In genomic region chr22:49344196-49344595, GRCh38 we compare ENCODE assay signal across 23 cellular contexts.
"Had no signal": no experiment of that assay in that cellular context is flagged by ENCODE, and none has a peak within 500 bp of the region (broad histone marks: within the 10 kb centered on the region; RNA-seq: fewer than 3 reads in every experiment).

No MANE protein-coding gene starts in this region.

- H3K27ac ChIP-seq: body of pancreas, gastroesophageal sphincter, stomach, thyroid gland, upper lobe of right lung, WERI-Rb-1 had no signal

- H3K9me3 ChIP-seq: body of pancreas, stomach, thyroid gland, upper lobe of right lung had no signal

- H3K36me3 ChIP-seq: gastroesophageal sphincter, stomach, thyroid gland, upper lobe of right lung, WERI-Rb-1 had no signal

- H3K36me3 Mint-ChIP-seq: activated naive CD4-positive, alpha-beta T cell treated with anti-CD3 and anti-CD28 coated beads, Interleukin-2, amount 50 U/mL, for 72 hours; memory B cell; natural killer cell; stimulated activated naive B cell treated with anti-CD40 and anti-IgM and Interleukin-4, amounts not matched to agents 10 μg/mL and 1 μg/mL and 100 μg/mL, for 72 hours had no signal

- H3K4me1 Mint-ChIP-seq: activated CD4-positive, alpha-beta memory T cell treated with anti-CD3 and anti-CD28 coated beads, Interleukin-2, amount 10 ng/mL, durations not matched to agents 7 days and 5 days; activated CD4-positive, alpha-beta T cell treated with anti-CD3 and anti-CD28 coated beads, Interleukin-2, amount 10 ng/mL, durations not matched to agents 7 days and 5 days; activated T-helper 17 cell treated with anti-CD3 and anti-CD28 coated beads, Interleukin-2, amount 50 U/mL, for 72 hours; memory B cell; natural killer cell; stimulated activated naive B cell treated with anti-CD40 and anti-IgM and Interleukin-4, amounts not matched to agents 10 μg/mL and 1 μg/mL and 100 μg/mL, for 72 hours; T-helper 17 cell had no signal

- ATAC-seq: activated naive CD4-positive, alpha-beta T cell treated with anti-CD3 and anti-CD28 coated beads, Interleukin-2, amount 50 U/mL, for 72 hours; activated T-helper 17 cell treated with anti-CD3 and anti-CD28 coated beads, Interleukin-2, amount 50 U/mL, for 72 hours; body of pancreas; gastroesophageal sphincter; natural killer cell; stimulated activated naive B cell treated with anti-CD40 and anti-IgM and Interleukin-4, amounts not matched to agents 10 μg/mL and 1 μg/mL and 100 μg/mL, for 72 hours; T-helper 17 cell; upper lobe of right lung had no signal

- H3K4me3 Mint-ChIP-seq: activated CD4-positive, alpha-beta memory T cell treated with anti-CD3 and anti-CD28 coated beads, Interleukin-2, amount 10 ng/mL, durations not matched to agents 7 days and 5 days; activated CD4-positive, alpha-beta T cell treated with anti-CD3 and anti-CD28 coated beads, Interleukin-2, amount 10 ng/mL, durations not matched to agents 7 days and 5 days; activated T-cell treated with anti-CD3 and anti-CD28 coated beads, Interleukin-2, amount 50 U/mL, for 24 hours; activated T-helper 17 cell treated with anti-CD3 and anti-CD28 coated beads, Interleukin-2, amount 50 U/mL, for 72 hours; memory B cell; natural killer cell; stimulated activated naive B cell treated with anti-CD40 and anti-IgM and Interleukin-4, amounts not matched to agents 10 μg/mL and 1 μg/mL and 100 μg/mL, for 72 hours; T-helper 17 cell had no signal

- H3K27me3 ChIP-seq: thyroid gland had no signal

- H3K4me1 ChIP-seq: body of pancreas, gastroesophageal sphincter, stomach, thyroid gland, upper lobe of right lung had no signal

- H3K4me3 ChIP-seq: body of pancreas, gastroesophageal sphincter, stomach, thyroid gland, upper lobe of right lung had no signal

- H3K9me3 Mint-ChIP-seq: activated CD4-positive, alpha-beta memory T cell treated with anti-CD3 and anti-CD28 coated beads, Interleukin-2, amount 10 ng/mL, durations not matched to agents 7 days and 5 days; activated CD4-positive, alpha-beta T cell treated with anti-CD3 and anti-CD28 coated beads, Interleukin-2, amount 10 ng/mL, durations not matched to agents 7 days and 5 days; activated naive CD4-positive, alpha-beta T cell treated with anti-CD3 and anti-CD28 coated beads, Interleukin-2, amount 50 U/mL, for 72 hours; activated T-cell treated with anti-CD3 and anti-CD28 coated beads, Interleukin-2, amount 50 U/mL, for 24 hours; activated T-helper 17 cell treated with anti-CD3 and anti-CD28 coated beads, Interleukin-2, amount 50 U/mL, for 72 hours; memory B cell; natural killer cell; stimulated activated naive B cell treated with anti-CD40 and anti-IgM and Interleukin-4, amounts not matched to agents 10 μg/mL and 1 μg/mL and 100 μg/mL, for 72 hours had no signal

- H3K27ac Mint-ChIP-seq: activated CD4-positive, alpha-beta memory T cell treated with anti-CD3 and anti-CD28 coated beads, Interleukin-2, amount 10 ng/mL, durations not matched to agents 7 days and 5 days; activated CD4-positive, alpha-beta T cell treated with anti-CD3 and anti-CD28 coated beads, Interleukin-2, amount 10 ng/mL, durations not matched to agents 7 days and 5 days; activated naive CD4-positive, alpha-beta T cell treated with anti-CD3 and anti-CD28 coated beads, Interleukin-2, amount 50 U/mL, for 72 hours; activated T-cell treated with anti-CD3 and anti-CD28 coated beads, Interleukin-2, amount 50 U/mL, for 24 hours; activated T-helper 17 cell treated with anti-CD3 and anti-CD28 coated beads, Interleukin-2, amount 50 U/mL, for 72 hours; memory B cell; natural killer cell; stimulated activated naive B cell treated with anti-CD40 and anti-IgM and Interleukin-4, amounts not matched to agents 10 μg/mL and 1 μg/mL and 100 μg/mL, for 72 hours; T-helper 17 cell had no signal

- DNase-seq: activated CD4-positive, alpha-beta memory T cell treated with anti-CD3 and anti-CD28 coated beads, Interleukin-2, amount 10 ng/mL, durations not matched to agents 7 days and 5 days; activated CD4-positive, alpha-beta T cell treated with anti-CD3 and anti-CD28 coated beads, Interleukin-2, amount 10 ng/mL, durations not matched to agents 7 days and 5 days; activated CD4-positive, CD25-positive, alpha-beta regulatory T cell treated with anti-CD3 and anti-CD28 coated beads, Interleukin-2, amount 50 U/mL, for 72 hours; activated CD8-positive, alpha-beta memory T cell treated with anti-CD3 and anti-CD28 coated beads, Interleukin-2, amount 50 U/mL, for 48 hours; activated naive CD4-positive, alpha-beta T cell; activated T-cell treated with anti-CD3 and anti-CD28 coated beads, Interleukin-2, amount 50 U/mL, for 24 hours; body of pancreas; effector memory CD4-positive, alpha-beta T cell; erythroblast; natural killer cell; stimulated activated CD4-positive, alpha-beta T cell treated with anti-CD3 and anti-CD28 coated beads, Interleukin-15, amount 100 ng/mL, for 24 hours; stimulated activated CD4-positive, alpha-beta T cell treated with anti-CD3 and anti-CD28 coated beads, Interleukin-2, amount 100 ng/mL, for 24 hours; stimulated activated naive B cell treated with anti-CD40 and anti-IgM and Interleukin-4, amounts not matched to agents 10 μg/mL and 1 μg/mL and 100 μg/mL, for 72 hours; stomach; T-helper 17 cell; T1000; thyroid gland; WERI-Rb-1 had no signal
